1 cellular context compared by ENCODE assay signal in the genomic region with DNA sequence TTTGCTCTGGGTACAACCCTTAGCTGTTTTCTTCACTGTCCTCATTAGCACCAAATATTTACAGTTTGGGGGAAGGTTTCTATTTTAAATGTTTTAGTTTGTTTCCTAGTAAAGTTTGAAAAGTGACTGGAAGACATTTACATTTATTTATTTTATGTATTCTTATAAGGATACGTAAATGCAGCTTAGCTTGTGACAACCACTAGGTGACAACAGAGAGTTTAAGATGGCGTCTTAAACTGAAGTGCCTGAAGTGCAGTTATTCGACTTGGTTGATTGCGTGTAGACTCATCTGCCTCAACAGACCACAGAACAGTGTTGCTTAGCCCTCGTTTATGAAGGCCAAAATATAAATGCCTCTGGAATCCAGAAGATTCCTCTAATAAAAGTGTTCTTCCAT.
TF ChIP-seq lines count a peak whose summit lies in the region.

No MANE protein-coding gene starts in this region.

TF ChIP-seq in H1, 55 proteins besides CTCF, POLR2A, EP300 and RAD21:
- TF ChIP-seq YY1 (IDR thresholded peaks at IDR 0.05; ENCODE audit: low read depth, low read length) (peak; percentile 85), KDM5A (IDR thresholded peaks at IDR 0.05; ENCODE audit: low read length) (no peak), RFX5 (IDR thresholded peaks at IDR 0.05; ENCODE audit: borderline replicate concordance, low read depth, low read length) (no peak), GTF2F1 (IDR thresholded peaks at IDR 0.05; ENCODE audit: borderline replicate concordance, low read depth, low read length) (no peak)
